Comparison of ENCODE assay signal across 8 cellular contexts in the genomic region with DNA sequence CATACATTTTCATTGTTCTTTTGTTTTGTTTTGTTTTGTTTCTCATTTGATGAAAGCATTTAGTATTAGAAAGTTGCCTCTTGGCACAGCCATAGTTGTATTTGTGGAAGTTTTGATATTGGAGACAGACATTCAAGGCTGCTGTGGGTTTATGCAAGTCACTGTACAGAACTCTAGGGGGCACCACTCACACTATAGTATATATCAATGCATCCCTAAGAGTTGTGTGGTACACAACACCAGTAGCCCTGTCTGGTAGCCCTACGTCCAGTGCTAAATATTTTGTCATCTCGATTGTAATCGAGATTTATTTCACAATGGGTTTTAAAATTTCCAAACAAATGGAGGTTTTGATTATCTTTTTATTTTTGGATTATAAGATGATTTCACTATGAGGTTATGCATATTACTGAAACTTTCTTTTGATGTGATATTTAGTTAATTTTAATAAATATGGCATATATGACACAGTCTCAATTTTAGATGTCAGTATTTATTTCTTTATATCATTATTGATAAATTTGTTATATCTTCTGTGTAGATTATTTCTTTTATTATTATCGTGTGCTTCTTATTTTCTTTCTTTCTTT.
DNase-seq lines count a peak whose midpoint lies in the region; ATAC-seq and TF ChIP-seq lines count a peak whose summit lies in the region.

No MANE protein-coding gene starts in this region.

- DNase-seq in CD8-positive, alpha-beta T cell, result peak in 1 of 7 experiments; percentile 15
- DNase-seq in NCI-H1694 treated with DMSO at 0.1 percent for 48 hours (lab: John Stamatoyannopoulos, UW), result peak; percentile 78
- DNase-seq in WERI-Rb-1, result peak; percentile 74
- no peak for DNase-seq in right atrium auricular region (ENCODE audit: low spot score)
- peak; percentile 30 for DNase-seq in testis
- no peak for DNase-seq in NCI-H2196 treated with DMSO at 0.1 percent for 48 hours (lab: John Stamatoyannopoulos, UW; ENCODE audit: unreplicated experiment)

- no peaks in the 10 kb centered on the region for H3K36me3 ChIP-seq in CD8-positive, alpha-beta T cell (ENCODE audit: insufficient read depth, low read length)
- no peaks in the 10 kb centered on the region for H3K36me3 ChIP-seq in WERI-Rb-1
- H3K36me3 ChIP-seq in right atrium auricular region, result no peaks in the 10 kb centered on the region
- no peaks in the 10 kb centered on the region for H3K36me3 ChIP-seq in testis (ENCODE audit: low read depth, missing control alignments)

- WGBS in testis, 2 donors, result 80 to 84% methylated on average over 4 of the region's 4 CpGs

- no peak overlapping the region for H3K4me3 Mint-ChIP-seq in CD8-positive, alpha-beta T cell

- H3K4me3 ChIP-seq in CD8-positive, alpha-beta T cell (ENCODE audit: low read depth, low read length), result no peak overlapping the region
- H3K4me3 ChIP-seq in WERI-Rb-1 (ENCODE audit: low read depth, low read length) (no peak overlapping the region), right atrium auricular region (no peak overlapping the region), testis (no peak overlapping the region)

- H3K4me1 Mint-ChIP-seq in CD8-positive, alpha-beta T cell (ENCODE audit: low read depth), result no peaks in the 10 kb centered on the region

- no peaks in the 10 kb centered on the region for H3K9me3 ChIP-seq in CD8-positive, alpha-beta T cell (ENCODE audit: low read length)
- no peaks in the 10 kb centered on the region for H3K9me3 ChIP-seq in WERI-Rb-1 (ENCODE audit: severe bottlenecking)
- H3K9me3 ChIP-seq in right atrium auricular region, result no peaks in the 10 kb centered on the region
- no peaks in the 10 kb centered on the region for H3K9me3 ChIP-seq in testis

- CTCF ChIA-PET in CD8-positive, alpha-beta T cell (lab: Charles Lee), result interaction anchor here (0.7 to 2.3 kb wide), 29 partner anchors 8 to 389 kb away, joined by 3 to 24 read pairs (median 3); no protein-coding TSS in a partner anchor

- no peak overlapping the region for H3K27ac ChIP-seq in CD8-positive, alpha-beta T cell (ENCODE audit: low read depth, low read length)
- H3K27ac ChIP-seq in WERI-Rb-1, result no peak overlapping the region
- no peak overlapping the region for H3K27ac ChIP-seq in right atrium auricular region
- H3K27ac ChIP-seq in testis, result no peak overlapping the region

- peak; percentile 74 for ATAC-seq in CD8-positive, alpha-beta T cell
- ATAC-seq in GM18499 (IDR thresholded peaks at IDR 0.05; ENCODE audit: insufficient read depth, unreplicated experiment) (peak; percentile 73), HG02884 (IDR thresholded peaks at IDR 0.05; ENCODE audit: unreplicated experiment) (peak; percentile 68)

- no peaks in the 10 kb centered on the region for H3K36me3 Mint-ChIP-seq in CD8-positive, alpha-beta T cell

- intact Hi-C loops in CD8-positive, alpha-beta T cell (cut with DNase I, micrococcal nuclease), result loop anchor here (1.0 to 5.0 kb wide), 6 partner anchors 167 to 371 kb away; no protein-coding TSS in a partner anchor
- intact Hi-C loops in testis (cut with DNase I; ENCODE audit: low total_unique reads), result no loop called here

- no peaks in the 10 kb centered on the region for H3K9me3 Mint-ChIP-seq in CD8-positive, alpha-beta T cell

- POLR2A ChIA-PET in CD8-positive, alpha-beta T cell (lab: Charles Lee), result interaction anchor here (1.4 kb wide), 1 partner anchor 14 kb away, joined by 3 read pairs; no protein-coding TSS in a partner anchor

- H3K27me3 Mint-ChIP-seq in CD8-positive, alpha-beta T cell (ENCODE audit: low read depth), result no peaks in the 10 kb centered on the region

- no peaks in the 10 kb centered on the region for H3K4me1 ChIP-seq in CD8-positive, alpha-beta T cell (ENCODE audit: insufficient read depth, low read length)
- H3K4me1 ChIP-seq in right atrium auricular region (no peaks in the 10 kb centered on the region), testis (no peaks in the 10 kb centered on the region)

- TF ChIP-seq CTCF in CD8-positive, alpha-beta T cell (IDR thresholded peaks at IDR 0.05), result peak; percentile 71
- peak; percentile 91 for TF ChIP-seq CTCF in WERI-Rb-1 (IDR thresholded peaks at IDR 0.05; ENCODE audit: low read depth, low read length)
- TF ChIP-seq CTCF in right atrium auricular region (IDR thresholded peaks at IDR 0.05), result peak; percentile 33 to 51
- TF ChIP-seq CTCF in testis (IDR thresholded peaks at IDR 0.05), result peak in 1 of 3 experiments; percentile 30

- H3K27me3 ChIP-seq in CD8-positive, alpha-beta T cell (ENCODE audit: insufficient read depth, low read length), result no peaks in the 10 kb centered on the region
- no peaks in the 10 kb centered on the region for H3K27me3 ChIP-seq in WERI-Rb-1 (ENCODE audit: insufficient read depth, low read depth, severe bottlenecking)
- H3K27me3 ChIP-seq in right atrium auricular region, result no peaks in the 10 kb centered on the region
- H3K27me3 ChIP-seq in testis, result no peaks in the 10 kb centered on the region

- no peak for TF ChIP-seq POLR2A in testis (IDR thresholded peaks at IDR 0.05)

- no peak overlapping the region for H3K27ac Mint-ChIP-seq in CD8-positive, alpha-beta T cell

Comparison
In these comparisons a context has a peak if more than half of its experiments do, and no peak if none do; other contexts are left out.
1. DNase-seq: peak in NCI-H1694 treated with DMSO at 0.1 percent for 48 hours (single experiment), WERI-Rb-1 (single experiment) and testis (single experiment); none in right atrium auricular region (single experiment) and NCI-H2196 treated with DMSO at 0.1 percent for 48 hours (single experiment).
2. Peak in every context shown above with its lines, with median percentiles within 50 percentile points of each other: ATAC-seq.